Comparison of ENCODE assay signal across 21 cellular contexts in the genomic region with DNA sequence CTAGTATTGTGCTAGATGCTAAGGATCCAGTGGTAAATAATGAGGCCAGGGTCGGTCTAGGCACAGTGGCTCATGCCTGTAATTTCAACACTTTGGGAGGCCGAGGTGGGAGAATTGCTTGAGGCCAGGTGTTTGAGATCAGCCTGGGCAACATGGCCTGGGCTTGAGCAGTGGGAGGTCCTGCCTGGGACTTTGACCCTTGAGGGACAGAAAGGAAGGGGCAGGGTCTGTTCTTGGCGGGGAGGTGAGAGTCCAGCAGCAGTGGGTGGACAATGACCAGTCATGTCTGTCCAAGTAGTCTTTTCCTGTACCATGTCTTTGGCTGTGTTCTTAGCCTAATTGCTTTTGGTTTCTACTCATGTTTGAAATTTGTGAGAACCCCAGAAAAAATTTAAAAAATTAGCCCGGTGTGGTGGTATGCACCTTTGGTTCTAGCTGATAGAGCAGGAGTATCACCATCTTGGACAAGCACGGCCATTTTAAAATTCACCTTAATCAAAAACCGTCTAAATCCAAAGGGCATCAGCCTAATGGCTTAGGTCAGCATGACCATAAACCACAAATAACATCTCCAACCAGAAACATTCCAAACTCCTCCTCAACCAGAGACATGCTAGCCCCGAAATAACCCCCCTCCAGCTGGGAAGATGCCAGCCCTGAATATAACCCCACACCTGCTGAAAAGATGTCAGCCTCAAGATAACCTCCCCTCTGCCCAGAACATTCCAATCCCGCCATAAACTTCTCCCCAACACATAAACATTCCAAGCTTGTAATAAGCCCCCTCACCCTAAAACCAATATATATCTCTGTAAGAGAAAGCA.
"Had no signal": no experiment of that assay in that cellular context is flagged by ENCODE, and none has a peak within 500 bp of the region (broad histone marks: within the 10 kb centered on the region; RNA-seq: fewer than 3 reads in every experiment).

No MANE protein-coding gene starts in this region.

- H3K36me3 ChIP-seq: esophagus squamous epithelium, right atrium auricular region, suprapubic skin, transverse colon, vagina had no signal

- H3K27ac Mint-ChIP-seq: activated B cell treated with CpG ODN at 0.5 μM for 24 hours; activated CD4-positive, alpha-beta T cell treated with anti-CD3 and anti-CD28 coated beads, Interleukin-2, amount 10 ng/mL, durations not matched to agents 7 days and 5 days; activated CD8-positive, alpha-beta T cell treated with anti-CD3 and anti-CD28 coated beads, Interleukin-2, amount 10 ng/mL, durations not matched to agents 7 days and 5 days; stimulated activated naive CD8-positive, alpha-beta T cell treated with anti-CD3 and anti-CD28 coated beads, Interleukin-15, amount 100 ng/mL, for 72 hours; T-helper 2 cell treated with Interferon-gamma antibody and Interleukin-4, amounts not matched to agents 5 μg/mL and 100 μg/mL, for 36 hours had no signal

- H3K9me3 Mint-ChIP-seq: activated B cell treated with CpG ODN at 0.5 μM for 24 hours; activated CD4-positive, alpha-beta T cell treated with anti-CD3 and anti-CD28 coated beads, Interleukin-2, amount 10 ng/mL, durations not matched to agents 7 days and 5 days; effector memory CD8-positive, alpha-beta T cell; stimulated activated naive CD8-positive, alpha-beta T cell treated with anti-CD3 and anti-CD28 coated beads, Interleukin-15, amount 100 ng/mL, for 72 hours; T-helper 2 cell treated with Interferon-gamma antibody and Interleukin-4, amounts not matched to agents 5 μg/mL and 100 μg/mL, for 36 hours had no signal

- ATAC-seq: activated CD8-positive, alpha-beta T cell treated with anti-CD3 and anti-CD28 coated beads, Interleukin-2, amount 10 ng/mL, durations not matched to agents 7 days and 5 days; effector memory CD8-positive, alpha-beta T cell; left lobe of liver; mucosa of descending colon; stimulated activated naive CD8-positive, alpha-beta T cell treated with anti-CD3 and anti-CD28 coated beads, Interleukin-15, amount 100 ng/mL, for 72 hours had no signal

- H3K27me3 Mint-ChIP-seq: effector memory CD8-positive, alpha-beta T cell had no signal

- H3K27ac ChIP-seq: esophagus squamous epithelium, right atrium auricular region, skin epidermis, suprapubic skin, transverse colon, vagina had no signal

- H3K4me3 ChIP-seq: esophagus squamous epithelium, mucosa of descending colon, right atrium auricular region, skin epidermis, suprapubic skin, transverse colon, vagina had no signal

- H3K27me3 ChIP-seq: esophagus squamous epithelium, right atrium auricular region, suprapubic skin, transverse colon, vagina had no signal

- H3K9me3 ChIP-seq: esophagus squamous epithelium, mucosa of descending colon, right atrium auricular region, suprapubic skin, transverse colon, vagina had no signal

- DNase-seq: activated B cell treated with CpG ODN at 0.5 μM for 24 hours; activated CD4-positive, alpha-beta T cell treated with anti-CD3 and anti-CD28 coated beads, Interleukin-2, amount 10 ng/mL, durations not matched to agents 7 days and 5 days; activated CD8-positive, alpha-beta T cell treated with anti-CD3 and anti-CD28 coated beads, Interleukin-2, amount 10 ng/mL, durations not matched to agents 7 days and 5 days; activated effector memory CD4-positive, alpha-beta T cell treated with Interleukin-2 at 50 U/mL for 16 hours; activated naive CD4-positive, alpha-beta T cell treated with anti-CD3 and anti-CD28 coated beads, Interleukin-2, amount 50 U/mL, for 16 hours; activated T-cell treated with anti-CD3 and anti-CD28 coated beads, Interleukin-2, amount 50 U/mL, for 48 hours; dermis blood vessel endothelial cell; effector memory CD8-positive, alpha-beta T cell; esophagus squamous epithelium; hippocampal formation; mammary epithelial cell; mucosa of descending colon; occipital lobe; stimulated activated naive CD8-positive, alpha-beta T cell treated with anti-CD3 and anti-CD28 coated beads, Interleukin-15, amount 100 ng/mL, for 72 hours; transverse colon had no signal

- H3K4me3 Mint-ChIP-seq: activated B cell treated with CpG ODN at 0.5 μM for 24 hours; activated CD4-positive, alpha-beta T cell treated with anti-CD3 and anti-CD28 coated beads, Interleukin-2, amount 10 ng/mL, durations not matched to agents 7 days and 5 days; activated CD8-positive, alpha-beta T cell treated with anti-CD3 and anti-CD28 coated beads, Interleukin-2, amount 10 ng/mL, durations not matched to agents 7 days and 5 days; effector memory CD8-positive, alpha-beta T cell; stimulated activated naive CD8-positive, alpha-beta T cell treated with anti-CD3 and anti-CD28 coated beads, Interleukin-15, amount 100 ng/mL, for 72 hours; T-helper 2 cell treated with Interferon-gamma antibody and Interleukin-4, amounts not matched to agents 5 μg/mL and 100 μg/mL, for 36 hours had no signal

- H3K4me1 ChIP-seq: esophagus squamous epithelium, suprapubic skin, vagina had no signal

- H3K4me1 Mint-ChIP-seq: activated B cell treated with CpG ODN at 0.5 μM for 24 hours had no signal
